In the genomic region with DNA sequence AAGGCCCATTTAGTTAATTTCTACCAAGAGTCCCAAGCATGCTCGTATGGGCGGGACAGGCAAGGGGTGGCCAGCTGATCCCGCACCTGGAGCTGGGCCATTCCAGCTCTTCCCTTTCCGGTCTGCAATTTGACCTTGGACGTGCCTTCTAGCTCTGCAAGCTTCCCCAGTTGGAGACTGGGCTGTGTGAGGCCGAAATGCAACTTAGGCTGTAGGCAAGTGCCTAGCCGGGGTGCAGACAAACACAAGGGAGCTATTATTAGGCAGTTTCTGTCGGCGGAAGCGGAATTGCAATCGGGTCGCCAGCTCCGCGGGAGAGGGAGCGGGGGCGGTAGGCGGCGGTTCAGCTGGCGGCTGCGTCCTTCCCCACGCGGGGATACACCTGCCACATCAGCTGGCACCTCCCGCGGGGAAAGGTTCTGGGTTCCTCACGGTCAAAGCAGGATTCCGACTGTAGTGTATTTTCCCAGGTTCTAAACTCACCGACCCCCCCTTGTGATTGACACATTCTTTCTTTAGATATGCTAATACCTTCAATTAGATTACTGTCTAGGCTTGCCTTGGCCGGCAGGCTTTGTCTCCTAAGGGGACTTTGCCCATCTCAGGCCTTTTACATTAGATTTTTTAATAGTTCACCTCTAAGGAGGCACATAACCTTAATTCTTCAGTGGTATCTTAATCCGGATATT, we compare ENCODE assay signal across 7 cellular contexts. TPM values are rescaled to one million over a fixed set of nuclear protein-coding genes. Genes with fewer than 3 reads are reported as not detected.
DNase-seq lines count a peak whose midpoint lies in the region; ATAC-seq, FAIRE-seq and TF ChIP-seq lines count a peak whose summit lies in the region.

No MANE protein-coding gene starts in this region.

- POLR2A ChIA-PET in GM12878 (lab: Charles Lee): interaction anchor here (0.6 kb wide), 2 partner anchors 11 to 28 kb away, joined by 4 to 6 read pairs; no protein-coding TSS in a partner anchor

- H3K4me2 ChIP-seq in GM12878 (ENCODE audit: control insufficient read depth, insufficient read depth): peak overlapping the region; percentile 63

- no peaks in the 10 kb centered on the region for H3K9me3 ChIP-seq in HAP-1
- no peaks in the 10 kb centered on the region; the same call in 1 of the 3 replicates for H3K9me3 ChIP-seq in GM12878 (replicated peaks; ENCODE audit: control insufficient read depth, insufficient read depth, low read length)
- no peaks in the 10 kb centered on the region for H3K9me3 ChIP-seq in iPS-20b (ENCODE audit: insufficient read depth, low read depth, low read length)

- H3K27me3 ChIP-seq in HAP-1 (ENCODE audit: low read depth) (no peaks in the 10 kb centered on the region), GM12878 (replicated peaks in 1 of 2; ENCODE audit: control insufficient read depth in 2 of 2, insufficient read depth in 2 of 2, low read length in 1 of 2) (peaks cover 0 to 2% of the 10 kb centered on the region in 2 experiments; a peak in 1 of 4 replicates), iPS-20b (ENCODE audit: insufficient read depth, low read length) (no peaks in the 10 kb centered on the region)

- H3K9ac ChIP-seq in GM12878 (ENCODE audit: control insufficient read depth, insufficient read depth, low read length): no peak overlapping the region
- peak overlapping the region; percentile 66 for H3K9ac ChIP-seq in iPS-20b (ENCODE audit: low read depth, low read length)

- TF ChIP-seq EP300 in GM12878 (IDR thresholded peaks at IDR 0.05; ENCODE audit: borderline replicate concordance in 1 of 2, control insufficient read depth in 1 of 2, low read depth in 2 of 2, low read length in 2 of 2): no peak

- H3K4me1 ChIP-seq in HAP-1 (peaks cover 87% of the 10 kb centered on the region), GM12878 (ENCODE audit: control insufficient read depth, insufficient read depth, low read length) (peaks cover 3% of the 10 kb centered on the region), iPS-20b (ENCODE audit: insufficient read depth, low read length) (peaks cover 58% of the 10 kb centered on the region)

- CTCF ChIA-PET in GM12878 (lab: Yijun Ruan, JAX): no interaction called here

- intact Hi-C loops in GM12878 (cut with micrococcal nuclease; ENCODE audit: unreplicated experiment): no loop called here

- H4K20me1 ChIP-seq in GM12878 (ENCODE audit: control insufficient read depth, insufficient read depth): no peaks in the 10 kb centered on the region

- SMC1A ChIA-PET in GM12878 (lab: Charles Lee; ENCODE audit: uncharacterized antibody, unreplicated experiment): no interaction called here

- 6% methylated on average over 29 of the region's 29 CpGs for WGBS in GM12878 (ENCODE audit: insufficient coverage, insufficient replicate concordance, low lambda C conversion rate, missing lambda C conversion rate)

- DNase-seq in HAP-1 (ENCODE audit: low spot score in 2 of 2): peak; percentile 85 to 97
- DNase-seq in GM12878 (ENCODE audit: low read depth, low spot score): no peak
- no peak for DNase-seq in H4 (ENCODE audit: low spot score)
- DNase-seq in SHP77 treated with DMSO at 0.1 percent for 48 hours (lab: John Stamatoyannopoulos, UW): no peak

- H3K79me2 ChIP-seq in GM12878 (ENCODE audit: control insufficient read depth, insufficient read depth, low read length): no peaks in the 10 kb centered on the region

- RAD21 ChIA-PET in GM12878 (lab: Charles Lee; ENCODE audit: unreplicated experiment): no interaction called here

- in situ Hi-C loops in HAP-1 (cut with MboI; ENCODE audit: low sequenced_read_pairs): no loop called here
- in situ Hi-C loops in GM12878 (cut with MboI): no loop called here

- no peak for TF ChIP-seq POLR2A in GM12878 (IDR thresholded peaks at IDR 0.05; ENCODE audit: low read depth, low read length)

- no peak for TF ChIP-seq CTCF in GM12878 (IDR thresholded peaks at IDR 0.05 in 2 of 3, conservative IDR thresholded peaks at IDR 0.05 in 1 of 3; ENCODE audit: control insufficient read depth in 2 of 3, extremely low read depth in 1 of 3, insufficient read depth in 1 of 3, low read depth in 3 of 3, low read length in 3 of 3)

- no peak for FAIRE-seq in GM12878 (lab: Jason Lieb, UNC)

- BruUV-seq in GM12878 (replicated peaks; lab: Mats Ljungman, UMichigan): no TSS peak

- H3K4me3 ChIP-seq in HAP-1 (no peak overlapping the region; the same call in 1 of the 2 replicates), GM12878 (no peak overlapping the region), iPS-20b (ENCODE audit: low read length) (peak overlapping the region; percentile 32; the same call in 1 of the 2 replicates), skin epidermis (peak overlapping the region in 4 of 7 experiments; percentile 2 to 26 (median 10))

- H3K36me3 ChIP-seq in HAP-1 (replicated peaks) (no peaks in the 10 kb centered on the region), GM12878 (ENCODE audit: control insufficient read depth in 2 of 2, insufficient read depth in 2 of 2, low read length in 1 of 2) (no peaks in the 10 kb centered on the region), iPS-20b (ENCODE audit: insufficient read depth, low read depth, low read length) (no peaks in the 10 kb centered on the region)

- peak; percentile 25; the same call in 1 of the 3 replicates for ATAC-seq in GM12878
- no peak for ATAC-seq in HG02981 (IDR thresholded peaks at IDR 0.05; ENCODE audit: unreplicated experiment)

- H3K27ac ChIP-seq in GM12878 (ENCODE audit: control insufficient read depth, insufficient read depth) (no peak overlapping the region), iPS-20b (ENCODE audit: low read length) (peak overlapping the region; percentile 79), skin epidermis (peak overlapping the region in 4 of 21 experiments; percentile 5 to 26 (median 16))

- no peak overlapping the region; the same call in none of the 2 replicates for H2AFZ ChIP-seq in GM12878 (ENCODE audit: control insufficient read depth, low read depth, low read length)

- no peak for TF ChIP-seq RAD21 in GM12878 (IDR thresholded peaks at IDR 0.05; ENCODE audit: insufficient read depth, low read depth, low read length)

TF ChIP-seq in GM12878, 131 proteins besides CTCF, POLR2A, EP300 and RAD21:
- TF ChIP-seq, protein P1, sequence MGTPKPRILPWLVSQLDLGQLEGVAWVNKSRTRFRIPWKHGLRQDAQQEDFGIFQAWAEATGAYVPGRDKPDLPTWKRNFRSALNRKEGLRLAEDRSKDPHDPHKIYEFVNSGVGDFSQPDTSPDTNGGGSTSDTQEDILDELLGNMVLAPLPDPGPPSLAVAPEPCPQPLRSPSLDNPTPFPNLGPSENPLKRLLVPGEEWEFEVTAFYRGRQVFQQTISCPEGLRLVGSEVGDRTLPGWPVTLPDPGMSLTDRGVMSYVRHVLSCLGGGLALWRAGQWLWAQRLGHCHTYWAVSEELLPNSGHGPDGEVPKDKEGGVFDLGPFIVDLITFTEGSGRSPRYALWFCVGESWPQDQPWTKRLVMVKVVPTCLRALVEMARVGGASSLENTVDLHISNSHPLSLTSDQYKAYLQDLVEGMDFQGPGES (IDR thresholded peaks at IDR 0.05): no peak
- TF ChIP-seq, protein P2, sequence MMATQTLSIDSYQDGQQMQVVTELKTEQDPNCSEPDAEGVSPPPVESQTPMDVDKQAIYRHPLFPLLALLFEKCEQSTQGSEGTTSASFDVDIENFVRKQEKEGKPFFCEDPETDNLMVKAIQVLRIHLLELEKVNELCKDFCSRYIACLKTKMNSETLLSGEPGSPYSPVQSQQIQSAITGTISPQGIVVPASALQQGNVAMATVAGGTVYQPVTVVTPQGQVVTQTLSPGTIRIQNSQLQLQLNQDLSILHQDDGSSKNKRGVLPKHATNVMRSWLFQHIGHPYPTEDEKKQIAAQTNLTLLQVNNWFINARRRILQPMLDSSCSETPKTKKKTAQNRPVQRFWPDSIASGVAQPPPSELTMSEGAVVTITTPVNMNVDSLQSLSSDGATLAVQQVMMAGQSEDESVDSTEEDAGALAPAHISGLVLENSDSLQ (IDR thresholded peaks at IDR 0.05): peak; percentile 76; the same call in 1 of the 2 replicates
- TF ChIP-seq EGR1 (IDR thresholded peaks at IDR 0.05; ENCODE audit: borderline replicate concordance in 1 of 2, low read depth in 2 of 2, low read length in 2 of 2): peak in 1 of 2 experiments; percentile 52; a peak in 1 of 3 replicates
- 0 out of 2 replicates have a peak, but pooled peaks have one; percentile 21 for TF ChIP-seq IKZF1 (conservative IDR thresholded peaks at IDR 0.05)
- TF ChIP-seq, protein P3, sequence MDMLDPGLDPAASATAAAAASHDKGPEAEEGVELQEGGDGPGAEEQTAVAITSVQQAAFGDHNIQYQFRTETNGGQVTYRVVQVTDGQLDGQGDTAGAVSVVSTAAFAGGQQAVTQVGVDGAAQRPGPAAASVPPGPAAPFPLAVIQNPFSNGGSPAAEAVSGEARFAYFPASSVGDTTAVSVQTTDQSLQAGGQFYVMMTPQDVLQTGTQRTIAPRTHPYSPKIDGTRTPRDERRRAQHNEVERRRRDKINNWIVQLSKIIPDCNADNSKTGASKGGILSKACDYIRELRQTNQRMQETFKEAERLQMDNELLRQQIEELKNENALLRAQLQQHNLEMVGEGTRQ (IDR thresholded peaks at IDR 0.05; ENCODE audit: borderline replicate concordance, low read depth, low read length): no peak

RNA-seq across cellular contexts. Expression of a gene that starts 17.1 kb away (rescaled TPM):
- 14.2 and 16.9 TPM in 2 replicates for total RNA-seq in GM12878 (2013; cell fraction: nucleolus; rRNA removed)
- total RNA-seq in GM12878 (2014; rRNA removed) (0.90 and 2.1 TPM in 2 replicates), GM12878 (2014; rRNA removed; fragmentation: Illumina TruSeq; extraction: Trizol) (1.6 and 2.3 TPM in 2 replicates), GM12878 (2021) (1.4 and 1.9 TPM in 2 replicates)
- polyA plus RNA-seq in GM12878 (2011; ENCODE audit: low read depth): 1.4 TPM
- polyA plus RNA-seq in GM12878 (2011; rRNA removed) (2.1 and 2.3 TPM in 2 replicates), GM12878 (2014; fragmentation: Illumina TruSeq; extraction: Trizol) (3.4 and 4.2 TPM in 2 replicates), GM12878 (2014; fragmentation: Nextera tagmentation; extraction: Ambion mirVana) (1 to 10 TPM in 1 of 2 experiments, under 1 TPM in 1; 0.44 to 1.3 TPM), GM12878 (2014; rRNA removed) (1.6 and 1.9 TPM in 2 replicates), GM12878 (2016; fragmentation: Nextera tagmentation; extraction: Ambion mirVana) (under 1 TPM; 0.63 to 0.84 TPM)
- 3.0 and 3.8 TPM in 2 replicates for polyA plus RNA-seq in GM12878 (2011; cell fraction: cytosol; rRNA removed)
- 1.5 and 1.7 TPM in 2 replicates for polyA plus RNA-seq in GM12878 (2011; cell fraction: nucleus; rRNA removed)
- polyA plus RNA-seq in GM12878 (2012): 1.8 and 2.1 TPM in 2 replicates
- polyA minus RNA-seq in GM12878 (2011; rRNA and poly(A)+ RNA removed): 4.6 and 5.0 TPM in 2 replicates
- 0.73 and 1.9 TPM in 2 replicates for polyA minus RNA-seq in GM12878 (2011; cell fraction: cytosol; rRNA and poly(A)+ RNA removed)
- 0.77 and 0.85 TPM in 2 replicates for polyA minus RNA-seq in GM12878 (2011; cell fraction: nucleus; rRNA and poly(A)+ RNA removed)
- total RNA-seq in H4 (2014; rRNA removed; shearing (Covaris generic)): 57.8 and 75.1 TPM in 2 replicates

Comparison
In these comparisons a context has a peak if more than half of its experiments do, and no peak if none do; other contexts are left out.
1. DNase-seq: peak in HAP-1 (2 of 2); none in GM12878 (single experiment), H4 (single experiment) and SHP77 treated with DMSO at 0.1 percent for 48 hours (single experiment).
2. H3K4me3 ChIP-seq: peak in iPS-20b (single experiment) and skin epidermis (4 of 7); none in HAP-1 (single experiment) and GM12878 (single experiment).